23 cellular contexts compared by ENCODE assay signal in genomic region chr3:13927295-13927694, GRCh38. TPM values are rescaled to one million over a fixed set of nuclear protein-coding genes. Genes with fewer than 3 reads are reported as not detected.
DNase-seq lines count a peak whose midpoint lies in the region; ATAC-seq and TF ChIP-seq lines count a peak whose summit lies in the region.
"Had no signal": no experiment of that assay in that cellular context is flagged by ENCODE, and none has a peak within 500 bp of the region (broad histone marks: within the 10 kb centered on the region; RNA-seq: fewer than 3 reads in every experiment).

No MANE protein-coding gene starts in this region.

- H3K27ac Mint-ChIP-seq in Caco-2 (ENCODE audit: unreplicated experiment) (no peak overlapping the region), chondrocyte (ENCODE audit: unreplicated experiment) (no peak overlapping the region)
- no peak overlapping the region for H3K27ac Mint-ChIP-seq in stimulated activated naive CD8-positive, alpha-beta T cell treated with anti-CD3 and anti-CD28 coated beads, Interleukin-15, amount 100 ng/mL, for 72 hours
- H3K27ac Mint-ChIP-seq: activated CD4-positive, alpha-beta memory T cell treated with anti-CD3 and anti-CD28 coated beads, Interleukin-2, amount 10 ng/mL, durations not matched to agents 7 days and 5 days; CD14-positive monocyte; effector memory CD8-positive, alpha-beta T cell; naive B cell; stimulated activated effector memory CD8-positive, alpha-beta T cell treated with anti-CD3 and anti-CD28 coated beads, Interleukin-12 subunit alpha, Interleukin-12 subunit beta, amount 100 ng/mL, for 72 hours had no signal

- DNase-seq in Caco-2 (peak in 1 of 2 experiments; percentile 43), NB4 (ENCODE audit: low read depth) (peak; percentile 7), chondrocyte (ENCODE audit: low spot score) (no peak)
- DNase-seq in activated T-cell treated with anti-CD3 and anti-CD28 coated beads, Interleukin-2, amount 50 U/mL, for 4 hours: no peak
- DNase-seq in stimulated activated naive CD8-positive, alpha-beta T cell treated with anti-CD3 and anti-CD28 coated beads, Interleukin-15, amount 100 ng/mL, for 72 hours: no peak
- DNase-seq: activated CD4-positive, alpha-beta memory T cell treated with anti-CD3 and anti-CD28 coated beads, Interleukin-2, amount 10 ng/mL, durations not matched to agents 7 days and 5 days; activated effector memory CD4-positive, alpha-beta T cell treated with Interleukin-2 at 50 U/mL for 16 hours; effector memory CD8-positive, alpha-beta T cell; GF-D8; glutamatergic neuron; H7; naive B cell; NCI-H1048; NCI-H2171; retina; stimulated activated CD4-positive, alpha-beta T cell treated with anti-CD3 and anti-CD28 coated beads, Interleukin-4, amount 100 ng/mL, for 1 hour had no signal

- peaks cover 5% of the 10 kb centered on the region for H3K9me3 ChIP-seq in Caco-2
- H3K9me3 ChIP-seq: vagina had no signal

- CTCF ChIA-PET in Caco-2 (lab: Charles Lee): no interaction called here

- intact Hi-C loops in Caco-2 (cut with micrococcal nuclease; ENCODE audit: unreplicated experiment): loop anchor here (2.0 kb wide), 1 partner anchor 30 kb away; no protein-coding TSS in a partner anchor

- ATAC-seq in activated T-cell treated with anti-CD3 and anti-CD28 coated beads, Interleukin-2, amount 50 U/mL, for 4 hours: no peak
- no peak for ATAC-seq in GM21528 (IDR thresholded peaks at IDR 0.05; ENCODE audit: low FRiP score, unreplicated experiment)
- ATAC-seq in GM21737 (IDR thresholded peaks at IDR 0.05; ENCODE audit: unreplicated experiment): no peak
- ATAC-seq in stimulated activated naive CD8-positive, alpha-beta T cell treated with anti-CD3 and anti-CD28 coated beads, Interleukin-15, amount 100 ng/mL, for 72 hours: no peak
- ATAC-seq: effector memory CD8-positive, alpha-beta T cell; left lobe of liver; stimulated activated effector memory CD8-positive, alpha-beta T cell treated with anti-CD3 and anti-CD28 coated beads, Interleukin-12 subunit alpha, Interleukin-12 subunit beta, amount 100 ng/mL, for 72 hours had no signal

- POLR2A ChIA-PET in Caco-2 (lab: Charles Lee): no interaction called here

- H3K4me3 ChIP-seq in Caco-2 (ENCODE audit: low read depth, low read length) (no peak overlapping the region), NB4 (ENCODE audit: low read depth, low read length) (no peak overlapping the region)
- H3K4me3 ChIP-seq: vagina had no signal

- no peak overlapping the region for H3K4me3 Mint-ChIP-seq in Caco-2 (ENCODE audit: unreplicated experiment)
- no peak overlapping the region for H3K4me3 Mint-ChIP-seq in chondrocyte (ENCODE audit: unreplicated experiment)
- H3K4me3 Mint-ChIP-seq in activated T-cell treated with anti-CD3 and anti-CD28 coated beads, Interleukin-2, amount 50 U/mL, for 4 hours: no peak overlapping the region
- no peak overlapping the region for H3K4me3 Mint-ChIP-seq in stimulated activated naive CD8-positive, alpha-beta T cell treated with anti-CD3 and anti-CD28 coated beads, Interleukin-15, amount 100 ng/mL, for 72 hours
- H3K4me3 Mint-ChIP-seq: activated CD4-positive, alpha-beta memory T cell treated with anti-CD3 and anti-CD28 coated beads, Interleukin-2, amount 10 ng/mL, durations not matched to agents 7 days and 5 days; CD14-positive monocyte; effector memory CD8-positive, alpha-beta T cell; naive B cell; stimulated activated effector memory CD8-positive, alpha-beta T cell treated with anti-CD3 and anti-CD28 coated beads, Interleukin-12 subunit alpha, Interleukin-12 subunit beta, amount 100 ng/mL, for 72 hours had no signal

- no peaks in the 10 kb centered on the region for H3K36me3 ChIP-seq in Caco-2 (ENCODE audit: control insufficient read depth, insufficient read depth, low read length)
- H3K36me3 ChIP-seq: vagina had no signal

- H3K27ac ChIP-seq in 22Rv1: no peak overlapping the region
- H3K27ac ChIP-seq: vagina had no signal

- H3K9me3 Mint-ChIP-seq in Caco-2 (ENCODE audit: unreplicated experiment): peaks cover 33% of the 10 kb centered on the region
- peaks cover 18% of the 10 kb centered on the region for H3K9me3 Mint-ChIP-seq in chondrocyte (ENCODE audit: low read depth)
- H3K9me3 Mint-ChIP-seq in activated T-cell treated with anti-CD3 and anti-CD28 coated beads, Interleukin-2, amount 50 U/mL, for 4 hours: peaks cover 46% of the 10 kb centered on the region
- peaks cover 37 to 61% of the 10 kb centered on the region in 2 donors for H3K9me3 Mint-ChIP-seq in stimulated activated naive CD8-positive, alpha-beta T cell treated with anti-CD3 and anti-CD28 coated beads, Interleukin-15, amount 100 ng/mL, for 72 hours

- H3K36me3 Mint-ChIP-seq in Caco-2 (ENCODE audit: insufficient read depth, unreplicated experiment) (no peaks in the 10 kb centered on the region), chondrocyte (ENCODE audit: low read depth) (no peaks in the 10 kb centered on the region)
- peaks cover 4% of the 10 kb centered on the region for H3K36me3 Mint-ChIP-seq in activated T-cell treated with anti-CD3 and anti-CD28 coated beads, Interleukin-2, amount 50 U/mL, for 4 hours (ENCODE audit: insufficient read depth)
- H3K36me3 Mint-ChIP-seq: CD14-positive monocyte; stimulated activated effector memory CD8-positive, alpha-beta T cell treated with anti-CD3 and anti-CD28 coated beads, Interleukin-12 subunit alpha, Interleukin-12 subunit beta, amount 100 ng/mL, for 72 hours had no signal

- 0 out of 2 replicates have a peak, but pooled peaks have one; percentile 5 for TF ChIP-seq CTCF in 22Rv1 (IDR thresholded peaks at IDR 0.05)
- peak; percentile 20 to 61 for TF ChIP-seq CTCF in Caco-2 (IDR thresholded peaks at IDR 0.05; ENCODE audit: insufficient read depth in 1 of 2, low read depth in 1 of 2, low read length in 1 of 2, severe bottlenecking in 1 of 2, unreplicated experiment in 1 of 2)
- TF ChIP-seq CTCF in NB4 (IDR thresholded peaks at IDR 0.05; ENCODE audit: low read depth, low read length): peak; percentile 7
- TF ChIP-seq CTCF in chondrocyte (IDR thresholded peaks at IDR 0.05): peak; percentile 30

- H3K27me3 Mint-ChIP-seq in Caco-2 (ENCODE audit: insufficient read depth, unreplicated experiment) (peaks cover 4% of the 10 kb centered on the region), chondrocyte (ENCODE audit: low read depth) (peaks cover 5% of the 10 kb centered on the region)
- H3K27me3 Mint-ChIP-seq in activated T-cell treated with anti-CD3 and anti-CD28 coated beads, Interleukin-2, amount 50 U/mL, for 4 hours (ENCODE audit: low read depth): peaks cover 7% of the 10 kb centered on the region
- H3K27me3 Mint-ChIP-seq in stimulated activated naive CD8-positive, alpha-beta T cell treated with anti-CD3 and anti-CD28 coated beads, Interleukin-15, amount 100 ng/mL, for 72 hours: peaks cover 14% of the 10 kb centered on the region

- no TSS peak for BruUV-seq in Caco-2 (replicated peaks; lab: Mats Ljungman, UMichigan)

- H3K4me1 ChIP-seq in Caco-2: no peaks in the 10 kb centered on the region
- H3K4me1 ChIP-seq: vagina had no signal

- no peak for TF ChIP-seq POLR2A in NB4 (IDR thresholded peaks at IDR 0.05; ENCODE audit: extremely low read depth, insufficient read length)

- H3K4me1 Mint-ChIP-seq in Caco-2 (ENCODE audit: low read depth, unreplicated experiment) (no peaks in the 10 kb centered on the region), chondrocyte (ENCODE audit: low read depth) (no peaks in the 10 kb centered on the region)
- no peaks in the 10 kb centered on the region for H3K4me1 Mint-ChIP-seq in activated T-cell treated with anti-CD3 and anti-CD28 coated beads, Interleukin-2, amount 50 U/mL, for 4 hours (ENCODE audit: low read depth)
- no peaks in the 10 kb centered on the region for H3K4me1 Mint-ChIP-seq in stimulated activated naive CD8-positive, alpha-beta T cell treated with anti-CD3 and anti-CD28 coated beads, Interleukin-15, amount 100 ng/mL, for 72 hours
- H3K4me1 Mint-ChIP-seq: activated CD4-positive, alpha-beta memory T cell treated with anti-CD3 and anti-CD28 coated beads, Interleukin-2, amount 10 ng/mL, durations not matched to agents 7 days and 5 days; CD14-positive monocyte; naive B cell had no signal

- H3K27me3 ChIP-seq in Caco-2 (replicated peaks; ENCODE audit: control insufficient read depth, insufficient read depth, low read length): no peaks in the 10 kb centered on the region
- H3K27me3 ChIP-seq: vagina had no signal

RNA-seq across cellular contexts. Expression of gene WNT7A, which starts 47.4 kb away (rescaled TPM):
- total RNA-seq in Caco-2 (2022): 0.58 and 1.1 TPM in 2 replicates
- not detected in 3 replicates for total RNA-seq in chondrocyte
- under 1 TPM; 0.08 to 0.24 (median 0.10) TPM for total RNA-seq in activated T-cell treated with anti-CD3 and anti-CD28 coated beads, Interleukin-2, amount 50 U/mL, for 4 hours
- total RNA-seq: left lobe of liver, vagina had no signal
